Comparison of ENCODE assay signal across 11 cellular contexts in the genomic region with DNA sequence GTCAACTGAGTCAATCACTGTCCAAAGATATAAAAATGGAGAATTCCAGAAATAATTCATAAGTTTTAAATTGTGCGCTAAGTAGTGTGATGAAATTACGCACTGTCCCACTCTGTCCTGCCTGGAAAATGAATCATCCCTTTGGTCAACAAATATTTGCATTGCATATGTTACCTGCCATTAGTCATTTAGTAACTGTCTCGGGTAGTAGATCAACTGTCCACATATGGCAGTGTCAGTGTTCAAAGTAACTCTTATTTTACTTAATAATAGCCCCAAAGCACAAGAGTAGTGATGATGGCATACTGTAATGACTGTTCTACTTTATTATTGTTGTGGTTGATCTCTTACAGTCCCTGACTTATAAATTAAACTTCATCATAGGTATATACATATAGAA. TPM values are rescaled to one million over a fixed set of nuclear protein-coding genes. Genes with fewer than 3 reads are reported as not detected.
DNase-seq lines count a peak whose midpoint lies in the region; ATAC-seq and TF ChIP-seq lines count a peak whose summit lies in the region.
"Had no signal": no experiment of that assay in that cellular context is flagged by ENCODE, and none has a peak within 500 bp of the region (broad histone marks: within the 10 kb centered on the region; RNA-seq: fewer than 3 reads in every experiment).

No MANE protein-coding gene starts in this region.

- no peaks in the 10 kb centered on the region for H3K9me3 Mint-ChIP-seq in activated CD8-positive, alpha-beta T cell treated with anti-CD3 and anti-CD28 coated beads for 36 hours
- no peaks in the 10 kb centered on the region for H3K9me3 Mint-ChIP-seq in activated CD8-positive, alpha-beta T cell treated with anti-CD3 and anti-CD28 coated beads, Interleukin-2, amount 10 ng/mL, durations not matched to agents 7 days and 5 days (ENCODE audit: insufficient read depth)
- H3K9me3 Mint-ChIP-seq: dendritic cell treated with granulocyte-macrophage colony-stimulating factor and Interleukin-4, amounts not matched to agents 40 ng/mL and 50 ng/mL, for 4 days had no signal

- H3K27me3 ChIP-seq in psoas muscle (ENCODE audit: insufficient read depth in 3 of 3, low read length in 2 of 3) (no peaks in the 10 kb centered on the region), ascending aorta (no peaks in the 10 kb centered on the region)

- TF ChIP-seq CTCF in activated CD8-positive, alpha-beta T cell treated with anti-CD3 and anti-CD28 coated beads for 36 hours (IDR thresholded peaks at IDR 0.05), result no peak
- TF ChIP-seq CTCF in RWPE1 (conservative IDR thresholded peaks at IDR 0.05; ENCODE audit: low read depth) (no peak), epithelial cell of proximal tubule (conservative IDR thresholded peaks at IDR 0.05; ENCODE audit: low read depth, low read length) (no peak), psoas muscle (IDR thresholded peaks at IDR 0.05) (no peak), ascending aorta (IDR thresholded peaks at IDR 0.05) (no peak)

- peaks cover 24% of the 10 kb centered on the region for H3K36me3 Mint-ChIP-seq in activated CD8-positive, alpha-beta T cell treated with anti-CD3 and anti-CD28 coated beads for 36 hours (ENCODE audit: low read depth)
- peaks cover 36% of the 10 kb centered on the region for H3K36me3 Mint-ChIP-seq in activated CD8-positive, alpha-beta T cell treated with anti-CD3 and anti-CD28 coated beads, Interleukin-2, amount 10 ng/mL, durations not matched to agents 7 days and 5 days (ENCODE audit: low read depth)

- H3K36me3 ChIP-seq in psoas muscle (ENCODE audit: insufficient read depth in 1 of 2, low read depth in 1 of 2) (no peaks in the 10 kb centered on the region), ascending aorta (no peaks in the 10 kb centered on the region)

- peak overlapping the region; percentile 91 for H3K4me3 ChIP-seq in epithelial cell of proximal tubule (ENCODE audit: low read depth, low read length)
- peak overlapping the region; percentile 96 for H3K4me3 ChIP-seq in psoas muscle
- H3K4me3 ChIP-seq in ascending aorta, result no peak overlapping the region

- no peaks in the 10 kb centered on the region for H3K27me3 Mint-ChIP-seq in activated CD8-positive, alpha-beta T cell treated with anti-CD3 and anti-CD28 coated beads for 36 hours
- no peaks in the 10 kb centered on the region for H3K27me3 Mint-ChIP-seq in activated CD8-positive, alpha-beta T cell treated with anti-CD3 and anti-CD28 coated beads, Interleukin-2, amount 10 ng/mL, durations not matched to agents 7 days and 5 days (ENCODE audit: low read depth)
- H3K27me3 Mint-ChIP-seq: dendritic cell treated with granulocyte-macrophage colony-stimulating factor and Interleukin-4, amounts not matched to agents 40 ng/mL and 50 ng/mL, for 4 days had no signal

- H3K27ac ChIP-seq in RWPE1 (peak overlapping the region; percentile 67), psoas muscle (no peak overlapping the region), ascending aorta (no peak overlapping the region)

- H3K9me3 ChIP-seq in psoas muscle, result no peaks in the 10 kb centered on the region
- H3K9me3 ChIP-seq in ascending aorta, result no peaks in the 10 kb centered on the region

- WGBS in psoas muscle, 3 donors, result 91 to 97% (median 94%) methylated on average over 3 of the region's 3 CpGs

- ATAC-seq in activated CD8-positive, alpha-beta T cell treated with anti-CD3 and anti-CD28 coated beads for 36 hours, result no peak
- no peak for ATAC-seq in activated CD8-positive, alpha-beta T cell treated with anti-CD3 and anti-CD28 coated beads, Interleukin-2, amount 10 ng/mL, durations not matched to agents 7 days and 5 days
- no peak for ATAC-seq in psoas muscle

- CTCF ChIA-PET in activated CD8-positive, alpha-beta T cell treated with anti-CD3 and anti-CD28 coated beads for 36 hours (lab: Charles Lee), result interaction anchor here (1.1 to 1.8 kb wide), 3 partner anchors 29 to 75 kb away, joined by 3 to 6 read pairs (median 4); no protein-coding TSS in a partner anchor
- CTCF ChIA-PET in activated CD8-positive, alpha-beta T cell treated with anti-CD3 and anti-CD28 coated beads, Interleukin-2, amount 10 ng/mL, durations not matched to agents 7 days and 5 days (lab: Charles Lee), result no interaction called here
- CTCF ChIA-PET in RWPE1 (lab: Yijun Ruan, JAX), result no interaction called here

- no peak overlapping the region for H3K4me3 Mint-ChIP-seq in activated CD8-positive, alpha-beta T cell treated with anti-CD3 and anti-CD28 coated beads for 36 hours
- H3K4me3 Mint-ChIP-seq in activated CD8-positive, alpha-beta T cell treated with anti-CD3 and anti-CD28 coated beads, Interleukin-2, amount 10 ng/mL, durations not matched to agents 7 days and 5 days, result no peak overlapping the region
- H3K4me3 Mint-ChIP-seq: dendritic cell treated with granulocyte-macrophage colony-stimulating factor and Interleukin-4, amounts not matched to agents 40 ng/mL and 50 ng/mL, for 4 days had no signal

- intact Hi-C loops in activated CD8-positive, alpha-beta T cell treated with anti-CD3 and anti-CD28 coated beads for 36 hours (cut with micrococcal nuclease), result no loop called here
- intact Hi-C loops in psoas muscle (cut with DNase I) (loop anchor here in 1 of 2 donors (5.0 kb wide), 1 partner anchor 34 kb away; no protein-coding TSS in a partner anchor), ascending aorta (cut with DNase I) (loop anchor here (10.0 kb wide), 1 partner anchor 802 kb away; a partner anchor contains a TSS)

- peaks cover 63% of the 10 kb centered on the region for H3K4me1 ChIP-seq in psoas muscle
- H3K4me1 ChIP-seq in ascending aorta, result peaks cover 0 to 47% of the 10 kb centered on the region in 2 donors

- peaks cover 51% of the 10 kb centered on the region for H3K4me1 Mint-ChIP-seq in activated CD8-positive, alpha-beta T cell treated with anti-CD3 and anti-CD28 coated beads for 36 hours (ENCODE audit: low read depth)
- H3K4me1 Mint-ChIP-seq in activated CD8-positive, alpha-beta T cell treated with anti-CD3 and anti-CD28 coated beads, Interleukin-2, amount 10 ng/mL, durations not matched to agents 7 days and 5 days (ENCODE audit: low read depth), result peaks cover 45% of the 10 kb centered on the region

- no peak for DNase-seq in activated CD8-positive, alpha-beta T cell treated with anti-CD3 and anti-CD28 coated beads for 36 hours
- no peak for DNase-seq in activated CD8-positive, alpha-beta T cell treated with anti-CD3 and anti-CD28 coated beads, Interleukin-2, amount 10 ng/mL, durations not matched to agents 7 days and 5 days
- DNase-seq in RWPE1 (ENCODE audit: low spot score), result peak; percentile 59
- no peak for DNase-seq in epithelial cell of proximal tubule (ENCODE audit: low read depth)
- no peak for DNase-seq in psoas muscle
- no peak for DNase-seq in ascending aorta (ENCODE audit: low spot score in 2 of 2)
- no peak for DNase-seq in LoVo (ENCODE audit: low spot score)
- DNase-seq in NCI-H1048 (lab: John Stamatoyannopoulos, UW), result no peak
- DNase-seq: hypothalamus, NCI-H1092 had no signal

- POLR2A ChIA-PET in activated CD8-positive, alpha-beta T cell treated with anti-CD3 and anti-CD28 coated beads for 36 hours (lab: Charles Lee), result no interaction called here
- POLR2A ChIA-PET in activated CD8-positive, alpha-beta T cell treated with anti-CD3 and anti-CD28 coated beads, Interleukin-2, amount 10 ng/mL, durations not matched to agents 7 days and 5 days (lab: Charles Lee), result no interaction called here
- POLR2A ChIA-PET in RWPE1 (lab: Yijun Ruan, JAX; ENCODE audit: low non-redundant PET), result no interaction called here

- peak overlapping the region; percentile 7 for H3K27ac Mint-ChIP-seq in activated CD8-positive, alpha-beta T cell treated with anti-CD3 and anti-CD28 coated beads for 36 hours
- H3K27ac Mint-ChIP-seq in activated CD8-positive, alpha-beta T cell treated with anti-CD3 and anti-CD28 coated beads, Interleukin-2, amount 10 ng/mL, durations not matched to agents 7 days and 5 days, result no peak overlapping the region
- H3K27ac Mint-ChIP-seq: dendritic cell treated with granulocyte-macrophage colony-stimulating factor and Interleukin-4, amounts not matched to agents 40 ng/mL and 50 ng/mL, for 4 days had no signal

RNA-seq across cellular contexts. Expression of a gene that starts 3.4 kb away (rescaled TPM):
- total RNA-seq in activated CD8-positive, alpha-beta T cell treated with anti-CD3 and anti-CD28 coated beads for 36 hours, result 10 to 100 TPM; 74.7 to 75.4 TPM
- total RNA-seq in activated CD8-positive, alpha-beta T cell treated with anti-CD3 and anti-CD28 coated beads, Interleukin-2, amount 10 ng/mL, durations not matched to agents 7 days and 5 days, result 10 to 100 TPM; 69.3 to 70.3 TPM
- total RNA-seq in epithelial cell of proximal tubule (34.8 and 55.0 TPM in 2 replicates), psoas muscle (10 to 100 TPM; 35.3 to 58.5 (median 48.1) TPM), ascending aorta (17.6 TPM)
- polyA plus RNA-seq in psoas muscle, result 10 to 100 TPM; 19.1 to 43.3 (median 26.6) TPM

Comparison
In these comparisons a context has a peak if more than half of its experiments do, and no peak if none do; other contexts are left out.
1. H3K4me3 ChIP-seq: peak in epithelial cell of proximal tubule (single experiment) and psoas muscle (single experiment); none in ascending aorta (0 of 2).